8 cellular contexts compared by ENCODE assay signal in the genomic region with DNA sequence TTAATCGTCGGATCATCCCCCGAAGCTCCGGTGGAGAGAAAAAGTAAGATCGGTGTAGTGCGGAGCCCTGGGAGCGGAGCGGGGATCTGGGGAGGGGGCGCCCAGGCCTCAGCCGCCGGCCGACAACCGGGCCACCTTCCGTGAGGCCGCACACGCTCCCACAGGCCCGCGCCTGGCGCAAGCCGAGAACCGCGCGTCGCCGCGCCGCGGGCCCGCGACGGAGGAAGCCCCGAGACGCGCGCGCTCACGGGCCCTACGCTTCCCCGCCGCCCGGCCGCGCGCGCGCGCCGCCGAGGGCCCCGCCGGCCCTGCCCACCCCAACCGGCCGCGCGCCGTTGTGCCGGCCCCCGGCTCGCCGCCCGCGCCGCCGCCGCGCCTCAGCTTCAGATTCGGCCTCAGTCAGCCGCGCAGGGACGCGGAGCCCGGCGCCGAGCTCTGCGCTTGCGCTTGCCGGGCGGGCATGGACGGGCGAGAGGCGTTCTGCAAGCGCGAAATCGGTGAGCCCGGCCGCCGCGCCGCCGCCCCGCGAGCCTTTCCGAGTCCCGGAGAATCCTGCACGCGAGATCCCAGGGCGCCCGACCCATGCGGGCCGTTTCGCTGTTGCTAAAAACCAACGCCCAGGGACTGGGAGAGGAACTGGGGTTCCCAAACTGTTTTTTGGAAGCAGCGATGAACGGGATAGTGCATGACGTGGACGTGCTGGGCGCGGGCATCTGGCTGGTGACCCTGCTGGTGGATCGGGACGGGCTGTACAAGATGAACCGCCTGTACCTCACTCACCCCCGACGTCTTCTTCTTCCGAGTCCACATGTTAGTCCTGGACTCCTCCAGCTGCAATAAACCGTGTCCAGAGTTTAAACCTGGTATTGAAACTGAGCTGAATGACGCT. TPM values are rescaled to one million over a fixed set of nuclear protein-coding genes. Genes with fewer than 3 reads are reported as not detected.
A peak's percentile ranks its signal among the peaks of the same experiment; 100 is the strongest.
DNase-seq lines count a peak whose midpoint lies in the region; ATAC-seq and TF ChIP-seq lines count a peak whose summit lies in the region.

No MANE protein-coding gene starts in this region.

- H3K36me3 ChIP-seq in ES-I3 (ENCODE audit: insufficient read depth, low read length) (no peaks in the 10 kb centered on the region), SJCRH30 (no peaks in the 10 kb centered on the region), gastroesophageal sphincter (no peaks in the 10 kb centered on the region)

- H3K9me3 ChIP-seq in ES-I3 (ENCODE audit: control insufficient read depth, insufficient read depth, low read length) (no peaks in the 10 kb centered on the region), SJCRH30 (replicated peaks) (no peaks in the 10 kb centered on the region), gastroesophageal sphincter (no peaks in the 10 kb centered on the region)

- H3K4me3 ChIP-seq in SJCRH30 (peak overlapping the region; percentile 86), gastroesophageal sphincter (peak overlapping the region; percentile 67 to 82)

- H3K9ac ChIP-seq in ES-I3 (ENCODE audit: low read depth, low read length), result peak overlapping the region; percentile 68

- DNase-seq in GOT3 (lab: John Stamatoyannopoulos, UW), result peak; percentile 63
- peak; percentile 80 for DNase-seq in LHCN-M2 (ENCODE audit: low read depth)
- peak; percentile 78 to 91 for DNase-seq in SJCRH30
- DNase-seq in activated naive CD4-positive, alpha-beta T cell treated with Interleukin-2 at 50 U/mL for 16 hours, result peak; percentile 89
- peak in 51 of 56 donors; percentile 43 to 95 (median 76) for DNase-seq in nucleus accumbens (lab: John Stamatoyannopoulos, UW)
- peak in 45 of 49 donors; percentile 28 to 95 (median 75) for DNase-seq in substantia nigra (lab: John Stamatoyannopoulos, UW)

- 0% methylated on average over 6 to 12 of the region's 116 CpGs for WGBS in gastroesophageal sphincter (ENCODE audit: low coverage in 1 of 2), 2 donors

- TF ChIP-seq CTCF in gastroesophageal sphincter (IDR thresholded peaks at IDR 0.05), result peak in 1 of 4 experiments; percentile 7

- no peak for TF ChIP-seq EP300 in gastroesophageal sphincter (IDR thresholded peaks at IDR 0.05)

- H3K27ac ChIP-seq in SJCRH30 (peak overlapping the region; percentile 56), gastroesophageal sphincter (peak overlapping the region; percentile 73 to 94 (median 90)), substantia nigra (ENCODE audit: low read depth, low read length, poor library complexity, severe bottlenecking) (peak overlapping the region; percentile 70)

- H3K4me1 ChIP-seq in ES-I3 (ENCODE audit: insufficient read depth, low read length) (peaks cover 11% of the 10 kb centered on the region), SJCRH30 (peaks cover 26% of the 10 kb centered on the region), gastroesophageal sphincter (peaks cover 0 to 15% (median 0%) of the 10 kb centered on the region in 3 donors)

- peak; percentile 43 to 61 for TF ChIP-seq POLR2A in gastroesophageal sphincter (IDR thresholded peaks at IDR 0.05)

- ATAC-seq in gastroesophageal sphincter, result peak; percentile 96

- peaks cover 6% of the 10 kb centered on the region for H3K27me3 ChIP-seq in SJCRH30
- no peaks in the 10 kb centered on the region for H3K27me3 ChIP-seq in gastroesophageal sphincter

RNA-seq across cellular contexts. Expression of a gene that starts 28.0 kb away (rescaled TPM):
- total RNA-seq in LHCN-M2 (2014; rRNA removed), result 0.34 and 0.64 TPM in 2 replicates
- polyA plus RNA-seq in LHCN-M2 (2012), result 0.70 TPM
- 3.8 and 4.0 TPM in 2 replicates for total RNA-seq in SJCRH30 (2014; rRNA removed; shearing (Covaris generic))
- 1 to 10 TPM; 1.1 to 5.1 (median 2.1) TPM for total RNA-seq in gastroesophageal sphincter

Comparison
In these comparisons a context has a peak if more than half of its experiments do, and no peak if none do; other contexts are left out.
1. Peak in every context shown above with its lines: DNase-seq, ATAC-seq, H3K4me3 ChIP-seq and H3K27ac ChIP-seq.